14 cellular contexts compared by ENCODE assay signal in the genomic region with DNA sequence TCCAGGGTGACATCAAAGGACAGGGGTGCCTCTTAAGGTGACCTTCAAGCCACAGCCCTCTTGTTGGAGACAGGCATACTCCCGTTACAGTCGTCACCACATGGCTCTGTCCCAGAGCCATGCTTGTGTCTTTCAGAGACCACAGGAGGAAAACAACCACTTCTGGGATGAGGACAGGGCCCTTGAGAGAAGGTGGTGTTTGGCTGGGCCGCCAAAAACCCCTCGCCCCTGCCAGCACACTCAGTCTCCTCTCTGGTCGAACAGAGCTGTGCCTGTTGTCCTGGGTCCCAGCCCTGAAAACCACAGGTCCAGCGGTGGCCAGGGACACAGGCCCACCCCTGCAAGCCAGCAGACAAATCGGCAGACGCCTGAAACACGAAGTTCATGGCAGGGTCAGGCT. TPM values are rescaled to one million over a fixed set of nuclear protein-coding genes. Genes with fewer than 3 reads are reported as not detected.
"Had no signal": no experiment of that assay in that cellular context is flagged by ENCODE, and none has a peak within 500 bp of the region (broad histone marks: within the 10 kb centered on the region; RNA-seq: fewer than 3 reads in every experiment).

No MANE protein-coding gene starts in this region.

RNA-seq across cellular contexts. Expression of gene ROPN1B, which starts 44.7 kb away (rescaled TPM):
- total RNA-seq: activated B cell treated with CpG ODN at 0.5 μM for 24 hours; activated CD4-positive, alpha-beta memory T cell treated with anti-CD3 and anti-CD28 coated beads for 36 hours; activated CD4-positive, alpha-beta memory T cell treated with anti-CD3 and anti-CD28 coated beads, Interleukin-2, amount 10 ng/mL, durations not matched to agents 7 days and 5 days; activated CD4-positive, alpha-beta T cell treated with anti-CD3 and anti-CD28 coated beads for 36 hours; activated CD4-positive, alpha-beta T cell treated with anti-CD3 and anti-CD28 coated beads, Interleukin-2, amount 10 ng/mL, durations not matched to agents 24 days and 14 days; activated CD4-positive, alpha-beta T cell treated with anti-CD3 and anti-CD28 coated beads, Interleukin-2, amount 10 ng/mL, durations not matched to agents 7 days and 5 days; activated CD8-positive, alpha-beta memory T cell treated with anti-CD3 and anti-CD28 coated beads for 36 hours; activated CD8-positive, alpha-beta memory T cell treated with anti-CD3 and anti-CD28 coated beads, Interleukin-2, amount 10 ng/mL, durations not matched to agents 7 days and 5 days; activated CD8-positive, alpha-beta T cell treated with anti-CD3 and anti-CD28 coated beads for 36 hours; activated CD8-positive, alpha-beta T cell treated with anti-CD3 and anti-CD28 coated beads, Interleukin-2, amount 10 ng/mL, durations not matched to agents 7 days and 5 days; T-cell; T-helper 1 cell treated with Interleukin-12 subunit alpha and Interleukin-12 subunit beta and Interleukin-4 antibody, amounts not matched to agents 30 ng/mL and 1 ng/mL, for 36 hours; T-helper 17 cell; T-helper 2 cell treated with Interferon-gamma antibody and Interleukin-4, amounts not matched to agents 100 ng/mL and 5 ng/mL, for 36 hours had no signal
